In the genomic region with DNA sequence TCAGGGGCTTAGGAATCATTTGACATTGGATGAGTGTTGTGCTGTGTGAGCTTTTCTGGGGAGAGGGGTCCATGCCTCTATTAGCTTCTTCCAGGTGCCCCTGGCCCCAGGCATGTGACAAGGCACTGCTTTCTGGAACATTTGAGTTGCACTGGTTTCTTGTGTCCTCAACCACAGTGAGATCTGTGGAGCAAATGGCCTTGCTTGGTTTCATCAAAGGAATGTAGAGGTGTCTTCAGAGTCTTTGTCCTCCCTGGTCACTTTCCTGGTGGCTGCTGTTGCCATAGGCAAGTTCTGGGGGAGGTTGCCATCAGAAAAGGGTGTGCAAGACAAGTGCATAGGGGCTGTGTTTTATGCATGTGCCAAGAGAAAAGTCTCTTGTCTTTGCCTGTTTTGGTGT, we compare ENCODE assay signal across 18 cellular contexts.
A peak's percentile ranks its signal among the peaks of the same experiment; 100 is the strongest.
DNase-seq lines count a peak whose midpoint lies in the region; ATAC-seq and TF ChIP-seq lines count a peak whose summit lies in the region.
"Had no signal": no experiment of that assay in that cellular context is flagged by ENCODE, and none has a peak within 500 bp of the region (broad histone marks: within the 10 kb centered on the region; RNA-seq: fewer than 3 reads in every experiment).

No MANE protein-coding gene starts in this region.

- peak overlapping the region; percentile 18 for H4K91ac ChIP-seq in IMR-90 (ENCODE audit: insufficient read depth, low read depth, low read length)

- peak overlapping the region; percentile 94 for H2BK120ac ChIP-seq in IMR-90 (ENCODE audit: low read depth, low read length)

- H3K27ac Mint-ChIP-seq in activated CD4-positive, alpha-beta memory T cell treated with anti-CD3 and anti-CD28 coated beads, Interleukin-2, amount 10 ng/mL, durations not matched to agents 7 days and 5 days = no peak overlapping the region
- H3K27ac Mint-ChIP-seq: dendritic cell treated with granulocyte-macrophage colony-stimulating factor and Interleukin-4, amounts not matched to agents 40 ng/mL and 50 ng/mL, for 4 days; mesothelial cell of epicardium; T-helper 1 cell treated with Interleukin-12 subunit alpha and Interleukin-12 subunit beta and Interleukin-4 antibody, amounts not matched to agents 30 μg/mL and 1 μg/mL, for 36 hours had no signal

- peak overlapping the region; percentile 11 for H2AFZ ChIP-seq in IMR-90 (replicated peaks; ENCODE audit: low read length, poor library complexity)

- TF ChIP-seq RAD21 in IMR-90 (IDR thresholded peaks at IDR 0.05; ENCODE audit: low read length) = no peak

- H3K23ac ChIP-seq in IMR-90 (ENCODE audit: low read depth, low read length) = peak overlapping the region; percentile 26; the same call in 1 of the 2 replicates

- intact Hi-C loops in IMR-90 (cut with micrococcal nuclease) = no loop called here
- intact Hi-C loops in esophagus squamous epithelium (cut with DNase I) = no loop called here

- peak overlapping the region; percentile 10 for H2BK5ac ChIP-seq in IMR-90 (ENCODE audit: low read depth, low read length, poor library complexity, severe bottlenecking)

- peaks cover 0 to 29% of the 10 kb centered on the region in 2 experiments; a peak in 2 of 4 replicates for H3K79me1 ChIP-seq in IMR-90 (ENCODE audit: low read depth in 1 of 2, low read length in 2 of 2)

- peak overlapping the region; percentile 76; the same call in 1 of the 2 replicates for H2AK5ac ChIP-seq in IMR-90 (ENCODE audit: low read depth, low read length)

- 0 out of 2 replicates have a peak overlapping the region, but pooled peaks have one; percentile 1 for H4K5ac ChIP-seq in IMR-90 (ENCODE audit: low read depth, low read length)

- CTCF ChIA-PET in IMR-90 (lab: Yijun Ruan, JAX) = interaction anchor here (0.7 to 0.9 kb wide), 2 partner anchors 24 to 114 kb away, joined by 3 read pairs; no protein-coding TSS in a partner anchor
- CTCF ChIA-PET in activated CD4-positive, alpha-beta memory T cell treated with anti-CD3 and anti-CD28 coated beads, Interleukin-2, amount 10 ng/mL, durations not matched to agents 7 days and 5 days (lab: Charles Lee) = interaction anchor here (0.6 to 0.8 kb wide), 2 partner anchors 216 to 338 kb away, joined by 3 read pairs; no protein-coding TSS in a partner anchor

- peak overlapping the region; percentile 2 to 22; a peak in 2 of 4 replicates for H4K8ac ChIP-seq in IMR-90 (ENCODE audit: low read depth in 2 of 2, low read length in 2 of 2)

- H3K4me1 ChIP-seq in IMR-90 (ENCODE audit: control insufficient read depth, insufficient read depth, low read length) (peaks cover 49% of the 10 kb centered on the region), esophagus squamous epithelium (peaks cover 75 to 100% (median 92%) of the 10 kb centered on the region in 3 donors), skeletal muscle tissue (ENCODE audit: control insufficient read depth in 3 of 3, insufficient read depth in 3 of 3, low read length in 3 of 3) (peaks cover 84 to 93% (median 92%) of the 10 kb centered on the region in 3 donors)

- H3K4me1 Mint-ChIP-seq in activated CD4-positive, alpha-beta memory T cell treated with anti-CD3 and anti-CD28 coated beads, Interleukin-2, amount 10 ng/mL, durations not matched to agents 7 days and 5 days = peaks cover 2% of the 10 kb centered on the region

- in situ Hi-C loops in IMR-90 (cut with MboI; ENCODE audit: low sequenced_read_pairs) = no loop called here

- H3K56ac ChIP-seq in IMR-90 (ENCODE audit: extremely low read depth, insufficient read depth, low read length) = no peak overlapping the region

- H3K14ac ChIP-seq in IMR-90 (replicated peaks; ENCODE audit: low read depth, low read length) = peak overlapping the region; percentile 86

- H3K9me3 ChIP-seq in IMR-90 (ENCODE audit: control insufficient read depth, insufficient read depth, low read length) (no peaks in the 10 kb centered on the region), esophagus squamous epithelium (no peaks in the 10 kb centered on the region), skeletal muscle tissue (ENCODE audit: control insufficient read depth in 3 of 3, low read length in 3 of 3) (no peaks in the 10 kb centered on the region)
- H3K9me3 ChIP-seq: neutrophil, right lobe of liver, testis had no signal

- H3K9me1 ChIP-seq in IMR-90 (ENCODE audit: insufficient read depth, low read length) = peaks cover 37% of the 10 kb centered on the region

- H4K20me1 ChIP-seq in IMR-90 (ENCODE audit: insufficient read depth, low read length) = no peaks in the 10 kb centered on the region

- no peak overlapping the region for H3K4me2 ChIP-seq in IMR-90 (ENCODE audit: low read depth, low read length)

- H2AK9ac ChIP-seq in IMR-90 (replicated peaks; ENCODE audit: low read depth, low read length, poor library complexity) = no peak overlapping the region

- H3K27ac ChIP-seq in IMR-90 (ENCODE audit: insufficient read depth, low read length) (no peak overlapping the region; the same call in 1 of the 2 replicates), esophagus squamous epithelium (peak overlapping the region; percentile 67 to 90 (median 86)), skeletal muscle tissue (ENCODE audit: low read depth, low read length) (peak overlapping the region; percentile 89)
- H3K27ac ChIP-seq: neutrophil, right lobe of liver, testis had no signal

- H3K18ac ChIP-seq in IMR-90 (ENCODE audit: low read depth, low read length) = peak overlapping the region; percentile 45; the same call in 1 of the 2 replicates

- H3K36me3 Mint-ChIP-seq in activated CD4-positive, alpha-beta memory T cell treated with anti-CD3 and anti-CD28 coated beads, Interleukin-2, amount 10 ng/mL, durations not matched to agents 7 days and 5 days (ENCODE audit: low read depth) = no peaks in the 10 kb centered on the region
- H3K36me3 Mint-ChIP-seq: mesothelial cell of epicardium had no signal

- peak overlapping the region; percentile 88; the same call in 1 of the 3 replicates for H2BK15ac ChIP-seq in IMR-90 (ENCODE audit: low read depth, low read length)

- no peaks in the 10 kb centered on the region for H3K27me3 Mint-ChIP-seq in activated CD4-positive, alpha-beta memory T cell treated with anti-CD3 and anti-CD28 coated beads, Interleukin-2, amount 10 ng/mL, durations not matched to agents 7 days and 5 days

- BruUV-seq in IMR-90 (replicated peaks; lab: Mats Ljungman, UMichigan) = no TSS peak

- H3K36me3 ChIP-seq in IMR-90 (ENCODE audit: control insufficient read depth, insufficient read depth, low read length) (no peaks in the 10 kb centered on the region), esophagus squamous epithelium (no peaks in the 10 kb centered on the region), skeletal muscle tissue (ENCODE audit: control insufficient read depth in 3 of 3, insufficient read depth in 3 of 3, low read length in 3 of 3) (no peaks in the 10 kb centered on the region)
- H3K36me3 ChIP-seq: neutrophil, right lobe of liver had no signal

- dilution Hi-C loops in IMR-90 (cut with HindIII; ENCODE audit: low sequenced_read_pairs, unreplicated experiment) = no loop called here

- DNase-seq in IMR-90 (no peak), esophagus squamous epithelium (lab: John Stamatoyannopoulos, UW) (no peak), islet precursor cell (no peak)
- peak; percentile 6 for DNase-seq in activated CD4-positive, alpha-beta memory T cell treated with anti-CD3 and anti-CD28 coated beads, Interleukin-2, amount 10 ng/mL, durations not matched to agents 7 days and 5 days
- DNase-seq: activated naive CD4-positive, alpha-beta T cell; erythroblast; glutamatergic neuron; NCI-H345; stimulated activated CD4-positive, alpha-beta T cell treated with anti-CD3 and anti-CD28 coated beads, Interleukin-4, amount 100 ng/mL, for 24 hours had no signal

- POLR2A ChIA-PET in IMR-90 (lab: Charles Lee; ENCODE audit: unreplicated experiment) = no interaction called here
- POLR2A ChIA-PET in activated CD4-positive, alpha-beta memory T cell treated with anti-CD3 and anti-CD28 coated beads, Interleukin-2, amount 10 ng/mL, durations not matched to agents 7 days and 5 days (lab: Charles Lee) = no interaction called here

- H2BK20ac ChIP-seq in IMR-90 (ENCODE audit: low read depth, low read length) = peak overlapping the region; percentile 53

- no peak overlapping the region for H3K4me3 Mint-ChIP-seq in activated CD4-positive, alpha-beta memory T cell treated with anti-CD3 and anti-CD28 coated beads, Interleukin-2, amount 10 ng/mL, durations not matched to agents 7 days and 5 days
- H3K4me3 Mint-ChIP-seq: dendritic cell treated with granulocyte-macrophage colony-stimulating factor and Interleukin-4, amounts not matched to agents 40 ng/mL and 50 ng/mL, for 4 days; mesothelial cell of epicardium; T-helper 1 cell treated with Interleukin-12 subunit alpha and Interleukin-12 subunit beta and Interleukin-4 antibody, amounts not matched to agents 30 μg/mL and 1 μg/mL, for 36 hours had no signal

- TF ChIP-seq POLR2A in IMR-90 (IDR thresholded peaks at IDR 0.05; ENCODE audit: low read depth, low read length) (no peak), esophagus squamous epithelium (IDR thresholded peaks at IDR 0.05) (no peak)

- peak overlapping the region; percentile 55 for H3K4ac ChIP-seq in IMR-90 (ENCODE audit: low read depth, low read length)

- peaks cover 2% of the 10 kb centered on the region; the same call in 1 of the 2 replicates for H3K27me3 ChIP-seq in IMR-90 (ENCODE audit: control insufficient read depth, insufficient read depth, low read length)
- H3K27me3 ChIP-seq in esophagus squamous epithelium = no peaks in the 10 kb centered on the region
- H3K27me3 ChIP-seq in skeletal muscle tissue (ENCODE audit: control insufficient read depth in 3 of 3, insufficient read depth in 3 of 3, low read length in 3 of 3) = no peaks in the 10 kb centered on the region
- H3K27me3 ChIP-seq: neutrophil, right lobe of liver, testis had no signal

- H3K9me3 Mint-ChIP-seq in activated CD4-positive, alpha-beta memory T cell treated with anti-CD3 and anti-CD28 coated beads, Interleukin-2, amount 10 ng/mL, durations not matched to agents 7 days and 5 days = no peaks in the 10 kb centered on the region
- H3K9me3 Mint-ChIP-seq: dendritic cell treated with granulocyte-macrophage colony-stimulating factor and Interleukin-4, amounts not matched to agents 40 ng/mL and 50 ng/mL, for 4 days; mesothelial cell of epicardium; T-helper 1 cell treated with Interleukin-12 subunit alpha and Interleukin-12 subunit beta and Interleukin-4 antibody, amounts not matched to agents 30 μg/mL and 1 μg/mL, for 36 hours had no signal

- no peak overlapping the region for H3K9ac ChIP-seq in IMR-90 (ENCODE audit: low read depth, low read length)
- peak overlapping the region; percentile 47 to 82 (median 78) for H3K9ac ChIP-seq in skeletal muscle tissue (ENCODE audit: low read depth in 1 of 3, low read length in 3 of 3)

- TF ChIP-seq CTCF in IMR-90 (conservative IDR thresholded peaks at IDR 0.05; ENCODE audit: low read depth, low read length) = no peak
- no peak for TF ChIP-seq CTCF in esophagus squamous epithelium (IDR thresholded peaks at IDR 0.05)

- no peak overlapping the region for H3K4me3 ChIP-seq in IMR-90 (ENCODE audit: insufficient read depth, low read depth, low read length)
- H3K4me3 ChIP-seq in esophagus squamous epithelium = no peak overlapping the region
- H3K4me3 ChIP-seq in skeletal muscle tissue (ENCODE audit: low read length in 3 of 3) = peak overlapping the region in 2 of 3 donors; percentile 24 to 45
- H3K4me3 ChIP-seq: right lobe of liver, testis had no signal

- no peak for ATAC-seq in IMR-90 (ENCODE audit: low read depth)
- no peak for ATAC-seq in GM19455 (IDR thresholded peaks at IDR 0.05; ENCODE audit: unreplicated experiment)
- ATAC-seq in GM21576 (IDR thresholded peaks at IDR 0.05; ENCODE audit: unreplicated experiment) = no peak
- ATAC-seq: right lobe of liver had no signal

Comparison
In these comparisons a context has a peak if more than half of its experiments do, and no peak if none do; other contexts are left out.
1. H3K4me3 ChIP-seq: peak in skeletal muscle tissue (2 of 3); none in IMR-90 (single experiment) and esophagus squamous epithelium (0 of 4).